In genomic region chr4:73335717-73336116, GRCh38 we compare ENCODE assay signal across 32 cellular contexts.
"Had no signal": no experiment of that assay in that cellular context is flagged by ENCODE, and none has a peak within 500 bp of the region (broad histone marks: within the 10 kb centered on the region; RNA-seq: fewer than 3 reads in every experiment).

No MANE protein-coding gene starts in this region.

- H3K36me3 ChIP-seq: ascending aorta, breast epithelium, cardiac muscle cell, colonic mucosa, esophagus squamous epithelium, gastroesophageal sphincter had no signal

- H3K4me3 ChIP-seq: ascending aorta, breast epithelium, cardiac muscle cell, colonic mucosa, esophagus squamous epithelium, gastroesophageal sphincter had no signal

- FAIRE-seq: endometrium, endothelial cell of umbilical vein had no signal

- H3K4me3 Mint-ChIP-seq: activated CD4-positive, alpha-beta memory T cell treated with anti-CD3 and anti-CD28 coated beads, Interleukin-2, amount 10 ng/mL, durations not matched to agents 7 days and 5 days; activated CD4-positive, alpha-beta T cell treated with anti-CD3 and anti-CD28 coated beads, Interleukin-2, amount 10 ng/mL, durations not matched to agents 7 days and 5 days; activated naive CD4-positive, alpha-beta T cell treated with anti-CD3 and anti-CD28 coated beads, Interleukin-2, amount 10 ng/mL, durations not matched to agents 7 days and 5 days; activated naive CD8-positive, alpha-beta T cell treated with anti-CD3 and anti-CD28 coated beads, Interleukin-2, amount 10 ng/mL, durations not matched to agents 7 days and 5 days; activated T-cell treated with anti-CD3 and anti-CD28 coated beads, Interleukin-2, amount 50 U/mL, for 24 hours; activated T-cell treated with anti-CD3 and anti-CD28 coated beads, Interleukin-2, amount 50 U/mL, for 72 hours; brain; T-helper 17 cell; T-helper 2 cell treated with Interferon-gamma antibody and Interleukin-4, amounts not matched to agents 5 μg/mL and 100 μg/mL, for 36 hours had no signal

- H3K27ac Mint-ChIP-seq: activated CD4-positive, alpha-beta memory T cell treated with anti-CD3 and anti-CD28 coated beads, Interleukin-2, amount 10 ng/mL, durations not matched to agents 7 days and 5 days; activated CD4-positive, alpha-beta T cell treated with anti-CD3 and anti-CD28 coated beads, Interleukin-2, amount 10 ng/mL, durations not matched to agents 7 days and 5 days; activated naive CD4-positive, alpha-beta T cell treated with anti-CD3 and anti-CD28 coated beads, Interleukin-2, amount 10 ng/mL, durations not matched to agents 7 days and 5 days; activated naive CD4-positive, alpha-beta T cell treated with anti-CD3 and anti-CD28 coated beads, Interleukin-2, amount 50 U/mL, for 72 hours; activated naive CD8-positive, alpha-beta T cell treated with anti-CD3 and anti-CD28 coated beads, Interleukin-2, amount 10 ng/mL, durations not matched to agents 7 days and 5 days; activated T-cell treated with anti-CD3 and anti-CD28 coated beads, Interleukin-2, amount 50 U/mL, for 24 hours; activated T-cell treated with anti-CD3 and anti-CD28 coated beads, Interleukin-2, amount 50 U/mL, for 72 hours; brain; T-helper 17 cell; T-helper 2 cell treated with Interferon-gamma antibody and Interleukin-4, amounts not matched to agents 5 μg/mL and 100 μg/mL, for 36 hours had no signal

- H3K36me3 Mint-ChIP-seq: activated naive CD4-positive, alpha-beta T cell treated with anti-CD3 and anti-CD28 coated beads, Interleukin-2, amount 10 ng/mL, durations not matched to agents 7 days and 5 days; activated naive CD8-positive, alpha-beta T cell treated with anti-CD3 and anti-CD28 coated beads, Interleukin-2, amount 10 ng/mL, durations not matched to agents 7 days and 5 days; brain had no signal

- H3K9me3 Mint-ChIP-seq: activated CD4-positive, alpha-beta memory T cell treated with anti-CD3 and anti-CD28 coated beads, Interleukin-2, amount 10 ng/mL, durations not matched to agents 7 days and 5 days; activated CD4-positive, alpha-beta T cell treated with anti-CD3 and anti-CD28 coated beads, Interleukin-2, amount 10 ng/mL, durations not matched to agents 7 days and 5 days; activated naive CD4-positive, alpha-beta T cell treated with anti-CD3 and anti-CD28 coated beads, Interleukin-2, amount 10 ng/mL, durations not matched to agents 7 days and 5 days; activated naive CD4-positive, alpha-beta T cell treated with anti-CD3 and anti-CD28 coated beads, Interleukin-2, amount 50 U/mL, for 72 hours; activated naive CD8-positive, alpha-beta T cell treated with anti-CD3 and anti-CD28 coated beads, Interleukin-2, amount 10 ng/mL, durations not matched to agents 7 days and 5 days; activated T-cell treated with anti-CD3 and anti-CD28 coated beads, Interleukin-2, amount 50 U/mL, for 24 hours; activated T-cell treated with anti-CD3 and anti-CD28 coated beads, Interleukin-2, amount 50 U/mL, for 72 hours; brain; T-helper 2 cell treated with Interferon-gamma antibody and Interleukin-4, amounts not matched to agents 5 μg/mL and 100 μg/mL, for 36 hours had no signal

- H3K4me1 Mint-ChIP-seq: activated CD4-positive, alpha-beta memory T cell treated with anti-CD3 and anti-CD28 coated beads, Interleukin-2, amount 10 ng/mL, durations not matched to agents 7 days and 5 days; activated CD4-positive, alpha-beta T cell treated with anti-CD3 and anti-CD28 coated beads, Interleukin-2, amount 10 ng/mL, durations not matched to agents 7 days and 5 days; activated naive CD4-positive, alpha-beta T cell treated with anti-CD3 and anti-CD28 coated beads, Interleukin-2, amount 10 ng/mL, durations not matched to agents 7 days and 5 days; activated naive CD8-positive, alpha-beta T cell treated with anti-CD3 and anti-CD28 coated beads, Interleukin-2, amount 10 ng/mL, durations not matched to agents 7 days and 5 days; brain; T-helper 17 cell had no signal

- H3K9me3 ChIP-seq: ascending aorta, breast epithelium, colonic mucosa, esophagus squamous epithelium, gastroesophageal sphincter had no signal

- H3K27me3 ChIP-seq: ascending aorta, breast epithelium, cardiac muscle cell, colonic mucosa, esophagus squamous epithelium, gastroesophageal sphincter had no signal

- DNase-seq: activated CD4-positive, alpha-beta memory T cell treated with anti-CD3 and anti-CD28 coated beads, Interleukin-2, amount 10 ng/mL, durations not matched to agents 7 days and 5 days; activated CD4-positive, alpha-beta T cell treated with anti-CD3 and anti-CD28 coated beads for 1 hour; activated CD4-positive, alpha-beta T cell treated with anti-CD3 and anti-CD28 coated beads for 4 hours; activated CD4-positive, alpha-beta T cell treated with anti-CD3 and anti-CD28 coated beads, Interleukin-2, amount 10 ng/mL, durations not matched to agents 7 days and 5 days; activated CD4-positive, alpha-beta T cell treated with anti-CD3 and anti-CD28 coated beads, Interleukin-2, amount 50 U/mL, for 4 hours; activated CD8-positive, alpha-beta memory T cell treated with anti-CD3 and anti-CD28 coated beads, Interleukin-2, amount 50 U/mL, for 48 hours; activated gamma-delta T cell; activated naive CD4-positive, alpha-beta T cell; activated naive CD4-positive, alpha-beta T cell treated with anti-CD3 and anti-CD28 coated beads, Interleukin-2, amount 10 ng/mL, durations not matched to agents 7 days and 5 days; activated naive CD8-positive, alpha-beta T cell treated with anti-CD3 and anti-CD28 coated beads, Interleukin-2, amount 10 ng/mL, durations not matched to agents 7 days and 5 days; activated T-cell treated with anti-CD3 and anti-CD28 coated beads for 4 hours; activated T-cell treated with anti-CD3 and anti-CD28 coated beads, Interleukin-2, amount 50 U/mL, for 24 hours; activated T-cell treated with anti-CD3 and anti-CD28 coated beads, Interleukin-2, amount 50 U/mL, for 72 hours; central memory CD4-positive, alpha-beta T cell; cerebellar nuclear complex; colonic mucosa; effector CD8-positive, alpha-beta T cell; esophagus squamous epithelium; foreskin melanocyte; head of caudate nucleus; T-helper 17 cell; T1000 had no signal

- H3K27ac ChIP-seq: ascending aorta, breast epithelium, cardiac muscle cell, colonic mucosa, epithelial cell of prostate, esophagus squamous epithelium, gastroesophageal sphincter had no signal

- H3K27me3 Mint-ChIP-seq: activated naive CD8-positive, alpha-beta T cell treated with anti-CD3 and anti-CD28 coated beads, Interleukin-2, amount 10 ng/mL, durations not matched to agents 7 days and 5 days had no signal

- H3K4me1 ChIP-seq: ascending aorta, breast epithelium, colonic mucosa, esophagus squamous epithelium, gastroesophageal sphincter had no signal

- ATAC-seq: activated naive CD4-positive, alpha-beta T cell treated with anti-CD3 and anti-CD28 coated beads, Interleukin-2, amount 50 U/mL, for 72 hours; activated T-cell treated with anti-CD3 and anti-CD28 coated beads, Interleukin-2, amount 50 U/mL, for 72 hours; gastroesophageal sphincter; T-helper 17 cell had no signal
